Comparison of ENCODE assay signal across 15 cellular contexts in genomic region chr5:157460921-157461792, GRCh38. TPM values are rescaled to one million over a fixed set of nuclear protein-coding genes. Genes with fewer than 3 reads are reported as not detected.
DNase-seq lines count a peak whose midpoint lies in the region; ATAC-seq and TF ChIP-seq lines count a peak whose summit lies in the region.
"Had no signal": no experiment of that assay in that cellular context is flagged by ENCODE, and none has a peak within 500 bp of the region (broad histone marks: within the 10 kb centered on the region; RNA-seq: fewer than 3 reads in every experiment).

No MANE protein-coding gene starts in this region.

- no peaks in the 10 kb centered on the region for H3K9me3 Mint-ChIP-seq in T-cell
- no peaks in the 10 kb centered on the region for H3K9me3 Mint-ChIP-seq in endothelial cell (ENCODE audit: unreplicated experiment)

- no peak overlapping the region for H2AK5ac ChIP-seq in neuronal stem cell (ENCODE audit: low read depth, low read length)

- H2BK5ac ChIP-seq in neuronal stem cell (ENCODE audit: low read length), result no peak overlapping the region

- intact Hi-C loops in psoas muscle (cut with DNase I), result no loop called here

- no peak overlapping the region for H3K9ac ChIP-seq in neuronal stem cell (ENCODE audit: low read depth, low read length, poor library complexity)

- no peaks in the 10 kb centered on the region for H3K79me1 ChIP-seq in neuronal stem cell (ENCODE audit: low read depth, low read length)

- no peak overlapping the region for H3K4me2 ChIP-seq in neuronal stem cell (ENCODE audit: insufficient read depth, low read length, poor library complexity, severe bottlenecking)

- no peak overlapping the region for H3K4ac ChIP-seq in neuronal stem cell (ENCODE audit: low read length)

- H3K27me3 Mint-ChIP-seq in T-cell (peaks cover 19 to 34% of the 10 kb centered on the region in 2 donors), endothelial cell (ENCODE audit: unreplicated experiment) (peaks cover 8% of the 10 kb centered on the region)

- H3K36me3 Mint-ChIP-seq in T-cell (no peaks in the 10 kb centered on the region), endothelial cell (ENCODE audit: low read depth, unreplicated experiment) (peaks cover 5% of the 10 kb centered on the region)
- H3K36me3 Mint-ChIP-seq: immature natural killer cell had no signal

- peak; percentile 12 for DNase-seq in NCI-H82 (lab: John Stamatoyannopoulos, UW)
- no peak for DNase-seq in NCI-H82 treated with DMSO at 0.1 percent for 48 hours (lab: John Stamatoyannopoulos, UW; ENCODE audit: unreplicated experiment)
- no peak for DNase-seq in T-cell
- DNase-seq in endothelial cell (ENCODE audit: low spot score), result no peak
- DNase-seq in neuronal stem cell (ENCODE audit: low spot score), result no peak
- DNase-seq in psoas muscle, result no peak
- no peak for DNase-seq in iPS-NIHi7 (ENCODE audit: extremely low spot score)
- no peak for DNase-seq in NCI-H2081 treated with DMSO at 0.1 percent for 48 hours (lab: John Stamatoyannopoulos, UW)
- DNase-seq: immature natural killer cell, NCI-H146, NCI-H774, SJCRH30 had no signal

- CTCF ChIA-PET in T-cell (lab: Charles Lee), result no interaction called here

- H2BK120ac ChIP-seq in neuronal stem cell (ENCODE audit: low read depth, low read length), result no peak overlapping the region

- H3K14ac ChIP-seq in neuronal stem cell (ENCODE audit: low read length), result no peak overlapping the region

- H3K4me3 ChIP-seq in neuronal stem cell (ENCODE audit: low read length in 2 of 2) (no peak overlapping the region), psoas muscle (no peak overlapping the region)
- H3K4me3 ChIP-seq: SJCRH30 had no signal

- POLR2A ChIA-PET in T-cell (lab: Charles Lee), result no interaction called here

- H4K8ac ChIP-seq in neuronal stem cell (ENCODE audit: low read depth, low read length), result no peak overlapping the region

- H3K4me1 ChIP-seq in neuronal stem cell (ENCODE audit: control insufficient read depth in 2 of 2, insufficient read depth in 1 of 2, low read depth in 1 of 2, low read length in 2 of 2) (peaks cover 12 to 14% of the 10 kb centered on the region in 2 donors), psoas muscle (peaks cover 10% of the 10 kb centered on the region)
- H3K4me1 ChIP-seq: SJCRH30 had no signal

- H3K4me3 Mint-ChIP-seq in T-cell, result peak overlapping the region; percentile 61 to 67 (median 67)
- H3K4me3 Mint-ChIP-seq in endothelial cell (ENCODE audit: unreplicated experiment), result peak overlapping the region; percentile 87

- no CpG with 5 or more reads among the region's 4 CpGs for WGBS in neuronal stem cell (ENCODE audit: extremely low coverage in 2 of 2, insufficient read length in 2 of 2, insufficient replicate concordance in 1 of 2), 2 donors
- WGBS in psoas muscle, 3 donors, result 88 to 91% (median 90%) methylated on average over 4 of the region's 4 CpGs

- H3K27me3 ChIP-seq in neuronal stem cell (ENCODE audit: control insufficient read depth in 3 of 3, insufficient read depth in 3 of 3, low read depth in 1 of 3, low read length in 3 of 3) (peaks cover 0 to 63% (median 32%) of the 10 kb centered on the region in 3 experiments), psoas muscle (ENCODE audit: insufficient read depth in 3 of 3, low read length in 2 of 3) (peaks cover 0 to 22% (median 7%) of the 10 kb centered on the region in 3 donors)
- H3K27me3 ChIP-seq: SJCRH30 had no signal

- no peak overlapping the region for H2AFZ ChIP-seq in neuronal stem cell (ENCODE audit: low read length)

- TF ChIP-seq CTCF in endothelial cell (IDR thresholded peaks at IDR 0.05; ENCODE audit: unreplicated experiment), result no peak
- TF ChIP-seq CTCF in psoas muscle (IDR thresholded peaks at IDR 0.05), result no peak

- H3K27ac Mint-ChIP-seq in T-cell (no peak overlapping the region), endothelial cell (ENCODE audit: unreplicated experiment) (no peak overlapping the region)
- H3K27ac Mint-ChIP-seq: immature natural killer cell had no signal

- ATAC-seq in T-cell (replicated peaks in 1 of 4), result no peak
- no peak for ATAC-seq in psoas muscle

- peaks cover 6 to 31% (median 18%) of the 10 kb centered on the region in 3 donors for H3K4me1 Mint-ChIP-seq in T-cell
- H3K4me1 Mint-ChIP-seq in endothelial cell (ENCODE audit: unreplicated experiment), result peaks cover 11% of the 10 kb centered on the region

- no peak overlapping the region for H2BK12ac ChIP-seq in neuronal stem cell (ENCODE audit: low read length)

- peak overlapping the region; percentile 15 for H3K18ac ChIP-seq in neuronal stem cell (ENCODE audit: low read length)

- no peak overlapping the region for H2BK15ac ChIP-seq in neuronal stem cell (ENCODE audit: low read length)

- H3K23ac ChIP-seq in neuronal stem cell (ENCODE audit: low read depth, low read length, poor library complexity), result no peak overlapping the region

- H3K9me3 ChIP-seq in neuronal stem cell (replicated peaks in 1 of 2; ENCODE audit: control insufficient read depth in 2 of 2, insufficient read depth in 1 of 2, low read depth in 1 of 2, low read length in 2 of 2), result no peaks in the 10 kb centered on the region
- H3K9me3 ChIP-seq in psoas muscle, result no peaks in the 10 kb centered on the region
- H3K9me3 ChIP-seq: HAP-1, neutrophil, SJCRH30 had no signal

- H3K36me3 ChIP-seq in neuronal stem cell (replicated peaks in 1 of 2; ENCODE audit: control insufficient read depth in 2 of 2, insufficient read depth in 2 of 2, low read length in 2 of 2) (no peaks in the 10 kb centered on the region), psoas muscle (ENCODE audit: insufficient read depth in 1 of 2, low read depth in 1 of 2) (no peaks in the 10 kb centered on the region)
- H3K36me3 ChIP-seq: HAP-1, neutrophil, SJCRH30 had no signal

- no peak overlapping the region for H4K91ac ChIP-seq in neuronal stem cell (ENCODE audit: low read depth, low read length, poor library complexity)

- H3K27ac ChIP-seq in neuronal stem cell (replicated peaks; ENCODE audit: low read length) (no peak overlapping the region), psoas muscle (no peak overlapping the region)
- H3K27ac ChIP-seq: 22Rv1, neutrophil, SJCRH30 had no signal

RNA-seq across cellular contexts. Expression of gene NIPAL4, which starts 1.1 kb away (rescaled TPM):
- total RNA-seq in T-cell, result under 1 TPM in 4 of 5 donors, not detected in 1; 0.06 to 0.49 (median 0.08) TPM
- total RNA-seq in endothelial cell (ENCODE audit: unreplicated experiment), result not detected
- polyA plus RNA-seq in neuronal stem cell (2013, experiment 1 of 2), result 0.15 TPM
- 0.14 TPM for polyA plus RNA-seq in neuronal stem cell (2013, experiment 2 of 2)
- under 1 TPM; 0.34 to 0.50 (median 0.38) TPM for total RNA-seq in psoas muscle
- under 1 TPM; 0.03 to 0.18 (median 0.13) TPM for polyA plus RNA-seq in psoas muscle
- total RNA-seq: SJCRH30 had no signal
- polyA plus RNA-seq: immature natural killer cell had no signal
